Comparison of ENCODE assay signal across 14 cellular contexts in genomic region chr15:56950979-56951378, GRCh38. TPM values are rescaled to one million over a fixed set of nuclear protein-coding genes. Genes with fewer than 3 reads are reported as not detected.
A peak's percentile ranks its signal among the peaks of the same experiment; 100 is the strongest.
DNase-seq lines count a peak whose midpoint lies in the region; ATAC-seq and TF ChIP-seq lines count a peak whose summit lies in the region.
"Had no signal": no experiment of that assay in that cellular context is flagged by ENCODE, and none has a peak within 500 bp of the region (broad histone marks: within the 10 kb centered on the region; RNA-seq: fewer than 3 reads in every experiment).

No MANE protein-coding gene starts in this region.

- H3K27ac Mint-ChIP-seq in naive B cell = peak overlapping the region in 1 of 6 donors; percentile 42

- H3K4me3 ChIP-seq in coronary artery = no peak overlapping the region
- H3K4me3 ChIP-seq: cardiac muscle cell had no signal

- H3K27me3 Mint-ChIP-seq in naive B cell = no peaks in the 10 kb centered on the region

- DNase-seq in naive B cell (no peak), sciatic nerve (ENCODE audit: low spot score) (no peak), coronary artery (ENCODE audit: low spot score) (no peak), HuH-7.5 (ENCODE audit: low spot score) (no peak)
- DNase-seq: activated CD4-positive, alpha-beta T cell treated with anti-CD3 and anti-CD28 coated beads for 1 hour; activated effector memory CD4-positive, alpha-beta T cell treated with Interleukin-2 at 50 U/mL for 16 hours; mesendoderm; NCI-H1105; stimulated activated CD4-positive, alpha-beta T cell treated with anti-CD3 and anti-CD28 coated beads, Interleukin-15, amount 100 ng/mL, for 24 hours had no signal

- peaks cover 16 to 39% (median 36%) of the 10 kb centered on the region in 3 donors for H3K4me1 Mint-ChIP-seq in naive B cell

- peaks cover 0 to 26% (median 18%) of the 10 kb centered on the region in 7 donors for H3K9me3 Mint-ChIP-seq in naive B cell

- ATAC-seq in GM18873 (IDR thresholded peaks at IDR 0.05; ENCODE audit: low FRiP score, unreplicated experiment) = peak; percentile 78
- peak; percentile 96 for ATAC-seq in GM21447 (IDR thresholded peaks at IDR 0.05; ENCODE audit: unreplicated experiment)
- ATAC-seq in HG03064 (IDR thresholded peaks at IDR 0.05; ENCODE audit: low read depth, unreplicated experiment) = peak; percentile 81
- peak; percentile 37 to 70 for ATAC-seq in naive B cell (ENCODE audit: low read depth in 2 of 2)
- ATAC-seq in sciatic nerve = no peak

- H3K36me3 Mint-ChIP-seq in naive B cell = peaks cover 6 to 18% of the 10 kb centered on the region in 2 donors

- H3K4me3 Mint-ChIP-seq in naive B cell = no peak overlapping the region

- H3K27ac ChIP-seq in coronary artery = no peak overlapping the region
- H3K27ac ChIP-seq: epithelial cell of prostate had no signal

- intact Hi-C loops in sciatic nerve (cut with DNase I) = no loop called here

- TF ChIP-seq CTCF in coronary artery (IDR thresholded peaks at IDR 0.05) = no peak

RNA-seq across cellular contexts. Expression of gene TCF12, which starts 32.5 kb away (rescaled TPM):
- 10 to 100 TPM; 42.0 to 70.9 (median 56.1) TPM for polyA plus RNA-seq in naive B cell (ENCODE audit: low read depth in 6 of 6)
- 155 TPM for total RNA-seq in sciatic nerve
